34 cellular contexts compared by ENCODE assay signal in genomic region chr6:11290027-11290426, GRCh38.
"Had no signal": no experiment of that assay in that cellular context is flagged by ENCODE, and none has a peak within 500 bp of the region (broad histone marks: within the 10 kb centered on the region; RNA-seq: fewer than 3 reads in every experiment).

No MANE protein-coding gene starts in this region.

- H3K27ac ChIP-seq: ascending aorta, breast epithelium, cardiac muscle cell, colonic mucosa, epithelial cell of prostate, esophagus squamous epithelium, gastroesophageal sphincter, WERI-Rb-1 had no signal

- FAIRE-seq: endometrium, endothelial cell of umbilical vein had no signal

- DNase-seq: activated B cell treated with CpG ODN at 0.5 μM for 24 hours; activated CD4-positive, alpha-beta T cell treated with anti-CD3 and anti-CD28 coated beads for 48 hours; activated CD4-positive, alpha-beta T cell treated with anti-CD3 and anti-CD28 coated beads, Interleukin-2, amount 50 U/mL, for 1 hour; activated CD4-positive, alpha-beta T cell treated with anti-CD3 and anti-CD28 coated beads, Interleukin-2, amount 50 U/mL, for 48 hours; activated CD8-positive, alpha-beta memory T cell treated with anti-CD3 and anti-CD28 coated beads, Interleukin-2, amount 50 U/mL, for 48 hours; activated CD8-positive, alpha-beta T cell treated with anti-CD3 and anti-CD28 coated beads, Interleukin-2, amount 10 ng/mL, durations not matched to agents 7 days and 5 days; activated gamma-delta T cell; activated naive CD4-positive, alpha-beta T cell; activated naive CD4-positive, alpha-beta T cell treated with anti-CD3 and anti-CD28 coated beads, Interleukin-2, amount 10 ng/mL, durations not matched to agents 7 days and 5 days; activated naive CD8-positive, alpha-beta T cell treated with anti-CD3 and anti-CD28 coated beads, Interleukin-2, amount 10 ng/mL, durations not matched to agents 7 days and 5 days; activated T-cell treated with anti-CD3 and anti-CD28 coated beads for 4 hours; activated T-cell treated with anti-CD3 and anti-CD28 coated beads, Interleukin-2, amount 50 U/mL, for 24 hours; activated T-cell treated with anti-CD3 and anti-CD28 coated beads, Interleukin-2, amount 50 U/mL, for 72 hours; central memory CD4-positive, alpha-beta T cell; cerebellar nuclear complex; colonic mucosa; effector CD8-positive, alpha-beta T cell; esophagus squamous epithelium; foreskin melanocyte; T-helper 1 cell; T-helper 17 cell; T1000; WERI-Rb-1 had no signal

- H3K4me1 ChIP-seq: ascending aorta, breast epithelium, colonic mucosa, esophagus squamous epithelium, gastroesophageal sphincter had no signal

- H3K4me1 Mint-ChIP-seq: brain had no signal

- H3K9me3 ChIP-seq: ascending aorta, breast epithelium, colonic mucosa, esophagus squamous epithelium, gastroesophageal sphincter had no signal

- H3K4me3 Mint-ChIP-seq: activated B cell treated with CpG ODN at 0.5 μM for 24 hours; activated CD8-positive, alpha-beta T cell treated with anti-CD3 and anti-CD28 coated beads, Interleukin-2, amount 10 ng/mL, durations not matched to agents 7 days and 5 days; activated naive CD4-positive, alpha-beta T cell treated with anti-CD3 and anti-CD28 coated beads, Interleukin-2, amount 10 ng/mL, durations not matched to agents 7 days and 5 days; activated naive CD8-positive, alpha-beta T cell treated with anti-CD3 and anti-CD28 coated beads, Interleukin-2, amount 10 ng/mL, durations not matched to agents 7 days and 5 days; activated T-cell treated with anti-CD3 and anti-CD28 coated beads, Interleukin-2, amount 50 U/mL, for 24 hours; activated T-cell treated with anti-CD3 and anti-CD28 coated beads, Interleukin-2, amount 50 U/mL, for 72 hours; brain; T-helper 17 cell; T-helper 2 cell treated with Interferon-gamma antibody and Interleukin-4, amounts not matched to agents 5 μg/mL and 100 μg/mL, for 36 hours had no signal

- H3K27me3 ChIP-seq: ascending aorta, breast epithelium, cardiac muscle cell, colonic mucosa, esophagus squamous epithelium, gastroesophageal sphincter had no signal

- H3K9me3 Mint-ChIP-seq: activated B cell treated with CpG ODN at 0.5 μM for 24 hours; activated T-cell treated with anti-CD3 and anti-CD28 coated beads, Interleukin-2, amount 50 U/mL, for 24 hours; T-helper 2 cell treated with Interferon-gamma antibody and Interleukin-4, amounts not matched to agents 5 μg/mL and 100 μg/mL, for 36 hours had no signal

- H3K27me3 Mint-ChIP-seq: activated B cell treated with CpG ODN at 0.5 μM for 24 hours; activated naive CD4-positive, alpha-beta T cell treated with anti-CD3 and anti-CD28 coated beads, Interleukin-2, amount 10 ng/mL, durations not matched to agents 7 days and 5 days; activated naive CD8-positive, alpha-beta T cell treated with anti-CD3 and anti-CD28 coated beads, Interleukin-2, amount 10 ng/mL, durations not matched to agents 7 days and 5 days; activated T-cell treated with anti-CD3 and anti-CD28 coated beads, Interleukin-2, amount 50 U/mL, for 24 hours; T-helper 17 cell had no signal

- H3K36me3 ChIP-seq: ascending aorta, breast epithelium, cardiac muscle cell, colonic mucosa, esophagus squamous epithelium, gastroesophageal sphincter, WERI-Rb-1 had no signal

- H3K27ac Mint-ChIP-seq: activated B cell treated with CpG ODN at 0.5 μM for 24 hours; activated CD8-positive, alpha-beta T cell treated with anti-CD3 and anti-CD28 coated beads, Interleukin-2, amount 10 ng/mL, durations not matched to agents 7 days and 5 days; activated naive CD4-positive, alpha-beta T cell treated with anti-CD3 and anti-CD28 coated beads, Interleukin-2, amount 10 ng/mL, durations not matched to agents 7 days and 5 days; activated naive CD4-positive, alpha-beta T cell treated with anti-CD3 and anti-CD28 coated beads, Interleukin-2, amount 50 U/mL, for 72 hours; activated naive CD8-positive, alpha-beta T cell treated with anti-CD3 and anti-CD28 coated beads, Interleukin-2, amount 10 ng/mL, durations not matched to agents 7 days and 5 days; activated T-cell treated with anti-CD3 and anti-CD28 coated beads, Interleukin-2, amount 50 U/mL, for 24 hours; activated T-cell treated with anti-CD3 and anti-CD28 coated beads, Interleukin-2, amount 50 U/mL, for 72 hours; brain; T-helper 17 cell; T-helper 2 cell treated with Interferon-gamma antibody and Interleukin-4, amounts not matched to agents 5 μg/mL and 100 μg/mL, for 36 hours had no signal

- ATAC-seq: activated CD4-positive, CD25-positive, alpha-beta regulatory T cell treated with anti-CD3 and anti-CD28 coated beads, Interleukin-2, amount 50 U/mL, for 24 hours; activated CD8-positive, alpha-beta T cell treated with anti-CD3 and anti-CD28 coated beads, Interleukin-2, amount 10 ng/mL, durations not matched to agents 7 days and 5 days; activated naive CD4-positive, alpha-beta T cell treated with anti-CD3 and anti-CD28 coated beads, Interleukin-2, amount 50 U/mL, for 72 hours; activated T-cell treated with anti-CD3 and anti-CD28 coated beads, Interleukin-2, amount 50 U/mL, for 72 hours; gastroesophageal sphincter; T-helper 17 cell had no signal

- H3K4me3 ChIP-seq: ascending aorta, breast epithelium, cardiac muscle cell, colonic mucosa, esophagus squamous epithelium, gastroesophageal sphincter had no signal
